ENCODE assay signal across 1 cellular context in the genomic region with DNA sequence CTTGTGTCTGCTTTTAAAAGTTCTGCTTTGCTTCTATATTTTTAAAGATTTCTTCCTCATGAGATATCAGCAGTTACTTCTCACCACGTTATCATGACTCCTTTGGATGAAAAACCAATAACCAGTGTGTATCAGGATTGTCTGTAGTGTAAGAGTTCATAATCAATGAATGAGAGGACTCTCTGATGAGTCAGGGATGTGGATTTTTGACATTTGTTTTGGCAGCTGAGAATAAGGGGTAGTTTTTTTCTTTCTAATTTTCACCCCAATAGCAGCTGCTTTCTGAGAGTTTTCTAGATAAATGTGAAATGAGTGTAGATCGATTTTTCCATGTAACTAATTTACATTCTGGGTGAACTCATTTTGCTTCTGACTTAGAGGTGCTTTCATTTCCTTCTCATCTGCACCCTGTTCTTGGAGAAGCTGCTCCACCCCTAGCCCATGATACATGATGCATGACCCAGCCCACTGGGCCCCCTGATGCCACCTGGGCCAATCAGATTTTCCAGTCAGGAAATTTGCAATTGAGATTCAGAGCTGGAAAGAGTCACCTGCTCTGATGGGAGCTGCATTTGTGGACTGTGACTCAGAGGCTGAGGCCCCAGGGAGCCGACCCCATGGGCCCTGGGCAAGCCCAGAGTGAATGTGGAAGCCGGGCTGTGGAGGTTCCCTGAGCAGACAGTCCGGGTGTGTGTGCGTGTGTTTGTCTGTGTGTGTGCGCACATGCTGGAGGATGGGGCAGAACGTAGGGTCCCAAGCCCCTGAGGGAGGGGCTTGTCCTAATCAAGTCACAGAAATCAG.
TF ChIP-seq lines count a peak whose summit lies in the region.

No MANE protein-coding gene starts in this region.

TF ChIP-seq in HepG2, 621 proteins besides CTCF, POLR2A, EP300 and RAD21 (continued from another document):
- TF ChIP-seq, protein P1, sequence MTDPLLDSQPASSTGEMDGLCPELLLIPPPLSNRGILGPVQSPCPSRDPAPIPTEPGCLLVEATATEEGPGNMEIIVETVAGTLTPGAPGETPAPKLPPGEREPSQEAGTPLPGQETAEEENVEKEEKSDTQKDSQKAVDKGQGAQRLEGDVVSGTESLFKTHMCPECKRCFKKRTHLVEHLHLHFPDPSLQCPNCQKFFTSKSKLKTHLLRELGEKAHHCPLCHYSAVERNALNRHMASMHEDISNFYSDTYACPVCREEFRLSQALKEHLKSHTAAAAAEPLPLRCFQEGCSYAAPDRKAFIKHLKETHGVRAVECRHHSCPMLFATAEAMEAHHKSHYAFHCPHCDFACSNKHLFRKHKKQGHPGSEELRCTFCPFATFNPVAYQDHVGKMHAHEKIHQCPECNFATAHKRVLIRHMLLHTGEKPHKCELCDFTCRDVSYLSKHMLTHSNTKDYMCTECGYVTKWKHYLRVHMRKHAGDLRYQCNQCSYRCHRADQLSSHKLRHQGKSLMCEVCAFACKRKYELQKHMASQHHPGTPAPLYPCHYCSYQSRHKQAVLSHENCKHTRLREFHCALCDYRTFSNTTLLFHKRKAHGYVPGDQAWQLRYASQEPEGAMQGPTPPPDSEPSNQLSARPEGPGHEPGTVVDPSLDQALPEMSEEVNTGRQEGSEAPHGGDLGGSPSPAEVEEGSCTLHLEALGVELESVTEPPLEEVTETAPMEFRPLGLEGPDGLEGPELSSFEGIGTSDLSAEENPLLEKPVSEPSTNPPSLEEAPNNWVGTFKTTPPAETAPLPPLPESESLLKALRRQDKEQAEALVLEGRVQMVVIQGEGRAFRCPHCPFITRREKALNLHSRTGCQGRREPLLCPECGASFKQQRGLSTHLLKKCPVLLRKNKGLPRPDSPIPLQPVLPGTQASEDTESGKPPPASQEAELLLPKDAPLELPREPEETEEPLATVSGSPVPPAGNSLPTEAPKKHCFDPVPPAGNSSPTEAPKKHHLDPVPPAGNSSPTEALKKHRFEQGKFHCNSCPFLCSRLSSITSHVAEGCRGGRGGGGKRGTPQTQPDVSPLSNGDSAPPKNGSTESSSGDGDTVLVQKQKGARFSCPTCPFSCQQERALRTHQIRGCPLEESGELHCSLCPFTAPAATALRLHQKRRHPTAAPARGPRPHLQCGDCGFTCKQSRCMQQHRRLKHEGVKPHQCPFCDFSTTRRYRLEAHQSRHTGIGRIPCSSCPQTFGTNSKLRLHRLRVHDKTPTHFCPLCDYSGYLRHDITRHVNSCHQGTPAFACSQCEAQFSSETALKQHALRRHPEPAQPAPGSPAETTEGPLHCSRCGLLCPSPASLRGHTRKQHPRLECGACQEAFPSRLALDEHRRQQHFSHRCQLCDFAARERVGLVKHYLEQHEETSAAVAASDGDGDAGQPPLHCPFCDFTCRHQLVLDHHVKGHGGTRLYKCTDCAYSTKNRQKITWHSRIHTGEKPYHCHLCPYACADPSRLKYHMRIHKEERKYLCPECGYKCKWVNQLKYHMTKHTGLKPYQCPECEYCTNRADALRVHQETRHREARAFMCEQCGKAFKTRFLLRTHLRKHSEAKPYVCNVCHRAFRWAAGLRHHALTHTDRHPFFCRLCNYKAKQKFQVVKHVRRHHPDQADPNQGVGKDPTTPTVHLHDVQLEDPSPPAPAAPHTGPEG (CRISPR knock-in tag; IDR thresholded peaks at IDR 0.05), result no peak
- TF ChIP-seq TBL1XR1 (IDR thresholded peaks at IDR 0.05; ENCODE audit: borderline replicate concordance, low read length, partially characterized antibody), result no peak
- TF ChIP-seq ZNF558 (CRISPR knock-in tag; IDR thresholded peaks at IDR 0.05; ENCODE audit: borderline replicate concordance), result no peak
- TF ChIP-seq NR2F1 (CRISPR knock-in tag; IDR thresholded peaks at IDR 0.05), result no peak
- TF ChIP-seq, protein P2, sequence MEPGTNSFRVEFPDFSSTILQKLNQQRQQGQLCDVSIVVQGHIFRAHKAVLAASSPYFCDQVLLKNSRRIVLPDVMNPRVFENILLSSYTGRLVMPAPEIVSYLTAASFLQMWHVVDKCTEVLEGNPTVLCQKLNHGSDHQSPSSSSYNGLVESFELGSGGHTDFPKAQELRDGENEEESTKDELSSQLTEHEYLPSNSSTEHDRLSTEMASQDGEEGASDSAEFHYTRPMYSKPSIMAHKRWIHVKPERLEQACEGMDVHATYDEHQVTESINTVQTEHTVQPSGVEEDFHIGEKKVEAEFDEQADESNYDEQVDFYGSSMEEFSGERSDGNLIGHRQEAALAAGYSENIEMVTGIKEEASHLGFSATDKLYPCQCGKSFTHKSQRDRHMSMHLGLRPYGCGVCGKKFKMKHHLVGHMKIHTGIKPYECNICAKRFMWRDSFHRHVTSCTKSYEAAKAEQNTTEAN (CRISPR knock-in tag; conservative IDR thresholded peaks at IDR 0.05), result no peak
- no peak for TF ChIP-seq ZKSCAN1 (IDR thresholded peaks at IDR 0.05; ENCODE audit: low read length)
